ENCODE assay signal across 1 cellular context in the genomic region with DNA sequence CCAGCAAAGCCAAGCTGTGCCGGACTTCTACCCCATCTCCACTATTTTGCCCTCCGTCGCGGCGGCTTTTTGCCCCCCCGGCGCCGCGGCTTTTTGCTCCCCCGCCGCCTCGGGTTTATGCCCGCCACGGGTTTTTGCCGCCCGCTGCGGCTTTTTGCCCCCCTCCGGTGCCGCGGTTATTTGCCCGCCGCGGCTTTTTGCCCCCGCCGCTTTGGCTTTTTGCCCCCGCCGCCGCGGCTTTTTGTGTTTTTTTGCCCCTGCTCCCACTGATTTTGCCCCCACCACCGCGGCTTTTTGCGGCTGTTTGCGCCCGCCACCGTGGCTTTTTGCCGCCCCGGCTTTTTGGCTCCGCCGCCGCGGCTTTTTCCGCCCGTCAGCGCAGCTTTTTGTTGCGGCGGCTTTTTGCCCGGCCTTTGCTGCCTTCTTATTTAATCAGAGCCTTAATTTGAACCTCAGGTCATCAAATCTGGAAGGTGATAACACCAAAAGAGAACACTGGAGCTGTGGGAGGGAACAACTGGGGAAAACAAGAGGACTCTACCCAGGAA.
TF ChIP-seq lines count a peak whose summit lies in the region.

No MANE protein-coding gene starts in this region.

TF ChIP-seq in K562, 482 proteins besides CTCF, POLR2A, EP300 and RAD21 (continued from another document):
- TF ChIP-seq RCOR1 (IDR thresholded peaks at IDR 0.05; ENCODE audit: borderline replicate concordance in 1 of 2, low read depth in 2 of 2, low read length in 2 of 2) (no peak), RBM14 (IDR thresholded peaks at IDR 0.05; ENCODE audit: borderline replicate concordance, insufficient read depth, low read depth, low read length) (0 out of 2 replicates have a peak, but pooled peaks have one; percentile 63)
